ENCODE assay signal across 19 cellular contexts in genomic region chr13:23739597-23739996, GRCh38.
DNase-seq lines count a peak whose midpoint lies in the region; ATAC-seq and TF ChIP-seq lines count a peak whose summit lies in the region.
"Had no signal": no experiment of that assay in that cellular context is flagged by ENCODE, and none has a peak within 500 bp of the region (broad histone marks: within the 10 kb centered on the region; RNA-seq: fewer than 3 reads in every experiment).

No MANE protein-coding gene starts in this region.

- H3K36me3 Mint-ChIP-seq in natural killer cell treated with Interleukin-12 subunit alpha and Interleukin-12 subunit beta and Interleukin-15 and Interleukin-18, amount 100 ng/mL, for 72 hours: no peaks in the 10 kb centered on the region

- H3K27ac ChIP-seq in IMR-90 (ENCODE audit: insufficient read depth, low read length) (no peak overlapping the region), mesenchymal stem cell (ENCODE audit: low read length, poor library complexity, severe bottlenecking) (no peak overlapping the region)
- H3K27ac ChIP-seq: Peyer's patch had no signal

- H2AK5ac ChIP-seq in IMR-90 (ENCODE audit: low read depth, low read length) (no peak overlapping the region), mesenchymal stem cell (ENCODE audit: low read length, severe bottlenecking) (no peak overlapping the region)

- H3K36me3 ChIP-seq in IMR-90 (ENCODE audit: control insufficient read depth, insufficient read depth, low read length): 0 out of 2 replicates have a peak, but pooled peaks cover 6% of the 10 kb centered on the region
- no peaks in the 10 kb centered on the region for H3K36me3 ChIP-seq in endocrine pancreas (ENCODE audit: control insufficient read depth, insufficient read depth, low read length)
- no peaks in the 10 kb centered on the region for H3K36me3 ChIP-seq in mesenchymal stem cell (ENCODE audit: control insufficient read depth in 1 of 2, insufficient read depth in 2 of 2, low read depth in 1 of 2, low read length in 2 of 2)
- H3K36me3 ChIP-seq: Peyer's patch, thyroid gland had no signal

- 0 out of 2 replicates have a peak overlapping the region, but pooled peaks have one; percentile 9 for H3K18ac ChIP-seq in IMR-90 (ENCODE audit: low read depth, low read length)
- no peak overlapping the region for H3K18ac ChIP-seq in mesenchymal stem cell (ENCODE audit: low read depth in 1 of 2, low read length in 2 of 2)

- H3K79me1 ChIP-seq in IMR-90 (ENCODE audit: low read depth in 1 of 2, low read length in 2 of 2): no peaks in the 10 kb centered on the region
- H3K79me1 ChIP-seq in mesenchymal stem cell (replicated peaks; ENCODE audit: low read length, poor library complexity, severe bottlenecking): no peaks in the 10 kb centered on the region

- no peak overlapping the region for H4K5ac ChIP-seq in IMR-90 (ENCODE audit: low read depth, low read length)

- no peaks in the 10 kb centered on the region for H3K27me3 Mint-ChIP-seq in natural killer cell treated with Interleukin-12 subunit alpha and Interleukin-12 subunit beta and Interleukin-15 and Interleukin-18, amount 100 ng/mL, for 72 hours
- H3K27me3 Mint-ChIP-seq: activated naive CD8-positive, alpha-beta T cell treated with anti-CD3 and anti-CD28 coated beads for 36 hours; activated T-cell treated with anti-CD3 and anti-CD28 coated beads, Interleukin-2, amount 50 U/mL, for 24 hours had no signal

- H4K8ac ChIP-seq in IMR-90 (ENCODE audit: low read depth in 2 of 2, low read length in 2 of 2) (no peak overlapping the region; a peak in 1 of 4 replicates), mesenchymal stem cell (ENCODE audit: low read length) (no peak overlapping the region)

- peak overlapping the region; percentile 63 for H2BK120ac ChIP-seq in IMR-90 (ENCODE audit: low read depth, low read length)
- H2BK120ac ChIP-seq in mesenchymal stem cell (ENCODE audit: low read depth, low read length): no peak overlapping the region

- TF ChIP-seq POLR2A in IMR-90 (IDR thresholded peaks at IDR 0.05; ENCODE audit: low read depth, low read length): no peak

- H3K27me3 ChIP-seq in IMR-90 (ENCODE audit: control insufficient read depth, insufficient read depth, low read length): no peaks in the 10 kb centered on the region
- H3K27me3 ChIP-seq in endocrine pancreas (ENCODE audit: control insufficient read depth, insufficient read depth, low read length): no peaks in the 10 kb centered on the region
- no peaks in the 10 kb centered on the region for H3K27me3 ChIP-seq in mesenchymal stem cell (ENCODE audit: control insufficient read depth in 1 of 2, insufficient read depth in 1 of 2, low read length in 2 of 2)
- H3K27me3 ChIP-seq: Peyer's patch, thyroid gland had no signal

- no peak overlapping the region for H3K4me3 Mint-ChIP-seq in natural killer cell treated with Interleukin-12 subunit alpha and Interleukin-12 subunit beta and Interleukin-15 and Interleukin-18, amount 100 ng/mL, for 72 hours
- H3K4me3 Mint-ChIP-seq: activated naive CD8-positive, alpha-beta T cell treated with anti-CD3 and anti-CD28 coated beads for 36 hours; activated T-cell treated with anti-CD3 and anti-CD28 coated beads, Interleukin-2, amount 50 U/mL, for 24 hours; stimulated activated effector memory CD8-positive, alpha-beta T cell treated with anti-CD3 and anti-CD28 coated beads, Interleukin-12 subunit alpha, Interleukin-12 subunit beta, amount 100 ng/mL, for 72 hours had no signal

- no peak overlapping the region for H3K56ac ChIP-seq in IMR-90 (ENCODE audit: extremely low read depth, insufficient read depth, low read length)

- no peak overlapping the region; the same call in 1 of the 2 replicates for H3K14ac ChIP-seq in IMR-90 (replicated peaks; ENCODE audit: low read depth, low read length)
- no peak overlapping the region for H3K14ac ChIP-seq in mesenchymal stem cell (ENCODE audit: low read length in 2 of 2)

- DNase-seq in IMR-90 (no peak), NCI-H2107 treated with DMSO at 0.1 percent for 48 hours (lab: John Stamatoyannopoulos, UW; ENCODE audit: unreplicated experiment) (peak; percentile 38), mesenchymal stem cell (peak; percentile 50), HK-2 (ENCODE audit: unreplicated experiment) (no peak)
- DNase-seq in activated effector memory CD4-positive, alpha-beta T cell treated with Interleukin-2 at 50 U/mL for 16 hours: no peak
- no peak for DNase-seq in natural killer cell treated with Interleukin-12 subunit alpha and Interleukin-12 subunit beta and Interleukin-15 and Interleukin-18, amount 100 ng/mL, for 72 hours (ENCODE audit: low spot score)
- DNase-seq: activated naive CD8-positive, alpha-beta T cell treated with anti-CD3 and anti-CD28 coated beads for 36 hours; activated T-cell treated with anti-CD3 and anti-CD28 coated beads, Interleukin-2, amount 50 U/mL, for 24 hours; AML-193; Calu3; HCEC 1CT; left colon; MM.1S; NCI-H82; Peyer's patch; thyroid gland had no signal

- H3K9me3 ChIP-seq in IMR-90 (ENCODE audit: control insufficient read depth, insufficient read depth, low read length): no peaks in the 10 kb centered on the region
- no peaks in the 10 kb centered on the region for H3K9me3 ChIP-seq in endocrine pancreas (ENCODE audit: control insufficient read depth, low read length)
- no peaks in the 10 kb centered on the region for H3K9me3 ChIP-seq in mesenchymal stem cell (ENCODE audit: control insufficient read depth, low read length)
- H3K9me3 ChIP-seq: Peyer's patch, thyroid gland had no signal

- ATAC-seq in IMR-90 (ENCODE audit: low read depth): no peak; the same call in 1 of the 2 replicates
- ATAC-seq in natural killer cell treated with Interleukin-12 subunit alpha and Interleukin-12 subunit beta and Interleukin-15 and Interleukin-18, amount 100 ng/mL, for 72 hours: no peak
- ATAC-seq in GM18502 (IDR thresholded peaks at IDR 0.05; ENCODE audit: poor library complexity, unreplicated experiment): no peak
- ATAC-seq: left colon; stimulated activated effector memory CD8-positive, alpha-beta T cell treated with anti-CD3 and anti-CD28 coated beads, Interleukin-12 subunit alpha, Interleukin-12 subunit beta, amount 100 ng/mL, for 72 hours had no signal

- H3K4ac ChIP-seq in IMR-90 (ENCODE audit: low read depth, low read length) (no peak overlapping the region), mesenchymal stem cell (ENCODE audit: low read depth in 1 of 2, low read length in 2 of 2) (no peak overlapping the region)

- H2BK15ac ChIP-seq in IMR-90 (ENCODE audit: low read depth, low read length) (no peak overlapping the region), mesenchymal stem cell (ENCODE audit: low read depth, poor library complexity, severe bottlenecking) (no peak overlapping the region)

- peak overlapping the region; percentile 86 for H2BK20ac ChIP-seq in IMR-90 (ENCODE audit: low read depth, low read length)

- CTCF ChIA-PET in IMR-90 (lab: Yijun Ruan, JAX): no interaction called here

- in situ Hi-C loops in IMR-90 (cut with MboI; ENCODE audit: low sequenced_read_pairs): no loop called here

- H3K4me3 ChIP-seq in IMR-90 (ENCODE audit: insufficient read depth, low read depth, low read length): no peak overlapping the region
- H3K4me3 ChIP-seq in endocrine pancreas (ENCODE audit: control insufficient read depth, insufficient read depth, low read length): peak overlapping the region; percentile 16
- no peak overlapping the region for H3K4me3 ChIP-seq in mesenchymal stem cell (ENCODE audit: insufficient read depth in 1 of 2, low read depth in 1 of 2, low read length in 2 of 2)
- H3K4me3 ChIP-seq: Peyer's patch, thyroid gland had no signal

- no peak overlapping the region; the same call in 1 of the 2 replicates for H3K23ac ChIP-seq in IMR-90 (ENCODE audit: low read depth, low read length)
- H3K23ac ChIP-seq in mesenchymal stem cell (ENCODE audit: low read length in 2 of 2): no peak overlapping the region

- intact Hi-C loops in IMR-90 (cut with micrococcal nuclease): no loop called here

- H3K4me1 Mint-ChIP-seq in natural killer cell treated with Interleukin-12 subunit alpha and Interleukin-12 subunit beta and Interleukin-15 and Interleukin-18, amount 100 ng/mL, for 72 hours (ENCODE audit: low read depth in 2 of 2): peaks cover 0 to 6% of the 10 kb centered on the region in 2 donors

- H3K27ac Mint-ChIP-seq in natural killer cell treated with Interleukin-12 subunit alpha and Interleukin-12 subunit beta and Interleukin-15 and Interleukin-18, amount 100 ng/mL, for 72 hours: no peak overlapping the region
- H3K27ac Mint-ChIP-seq: activated naive CD8-positive, alpha-beta T cell treated with anti-CD3 and anti-CD28 coated beads for 36 hours; activated T-cell treated with anti-CD3 and anti-CD28 coated beads, Interleukin-2, amount 50 U/mL, for 24 hours; stimulated activated effector memory CD8-positive, alpha-beta T cell treated with anti-CD3 and anti-CD28 coated beads, Interleukin-12 subunit alpha, Interleukin-12 subunit beta, amount 100 ng/mL, for 72 hours had no signal

- H4K20me1 ChIP-seq in IMR-90 (ENCODE audit: insufficient read depth, low read length): no peaks in the 10 kb centered on the region

- POLR2A ChIA-PET in IMR-90 (lab: Charles Lee; ENCODE audit: unreplicated experiment): no interaction called here

- dilution Hi-C loops in IMR-90 (cut with HindIII; ENCODE audit: low sequenced_read_pairs, unreplicated experiment): no loop called here

- no peak overlapping the region for H4K91ac ChIP-seq in IMR-90 (ENCODE audit: insufficient read depth, low read depth, low read length)
- H4K91ac ChIP-seq in mesenchymal stem cell (ENCODE audit: low read length): no peak overlapping the region

- peaks cover 8% of the 10 kb centered on the region for H3K9me1 ChIP-seq in IMR-90 (ENCODE audit: insufficient read depth, low read length)

- no peaks in the 10 kb centered on the region for H3K4me1 ChIP-seq in IMR-90 (ENCODE audit: control insufficient read depth, insufficient read depth, low read length)
- peaks cover 10% of the 10 kb centered on the region for H3K4me1 ChIP-seq in endocrine pancreas (ENCODE audit: control insufficient read depth, insufficient read depth, low read length)
- H3K4me1 ChIP-seq in mesenchymal stem cell (ENCODE audit: control insufficient read depth, insufficient read depth, low read depth, low read length): no peaks in the 10 kb centered on the region
- H3K4me1 ChIP-seq: Peyer's patch had no signal

- H2AFZ ChIP-seq in IMR-90 (replicated peaks; ENCODE audit: low read length, poor library complexity): no peak overlapping the region
- H2AFZ ChIP-seq in mesenchymal stem cell (ENCODE audit: low read depth, low read length): no peak overlapping the region

- H3K9ac ChIP-seq in IMR-90 (ENCODE audit: low read depth, low read length) (no peak overlapping the region), endocrine pancreas (ENCODE audit: control insufficient read depth, insufficient read depth, low read length) (no peak overlapping the region), mesenchymal stem cell (ENCODE audit: low read length) (no peak overlapping the region)

- H3K4me2 ChIP-seq in IMR-90 (ENCODE audit: low read depth, low read length) (no peak overlapping the region), mesenchymal stem cell (ENCODE audit: low read length, poor library complexity, severe bottlenecking) (no peak overlapping the region)

- no TSS peak for BruUV-seq in IMR-90 (replicated peaks; lab: Mats Ljungman, UMichigan)

- TF ChIP-seq RAD21 in IMR-90 (IDR thresholded peaks at IDR 0.05; ENCODE audit: low read length): no peak

- no peaks in the 10 kb centered on the region for H3K9me3 Mint-ChIP-seq in natural killer cell treated with Interleukin-12 subunit alpha and Interleukin-12 subunit beta and Interleukin-15 and Interleukin-18, amount 100 ng/mL, for 72 hours
- H3K9me3 Mint-ChIP-seq: activated naive CD8-positive, alpha-beta T cell treated with anti-CD3 and anti-CD28 coated beads for 36 hours; activated T-cell treated with anti-CD3 and anti-CD28 coated beads, Interleukin-2, amount 50 U/mL, for 24 hours; stimulated activated effector memory CD8-positive, alpha-beta T cell treated with anti-CD3 and anti-CD28 coated beads, Interleukin-12 subunit alpha, Interleukin-12 subunit beta, amount 100 ng/mL, for 72 hours had no signal

- H2BK12ac ChIP-seq in mesenchymal stem cell (ENCODE audit: low read length in 2 of 2): peak overlapping the region in 1 of 2 experiments; percentile 18

- no peak overlapping the region for H2AK9ac ChIP-seq in IMR-90 (replicated peaks; ENCODE audit: low read depth, low read length, poor library complexity)

- TF ChIP-seq CTCF in IMR-90 (conservative IDR thresholded peaks at IDR 0.05; ENCODE audit: low read depth, low read length): no peak

- no peak overlapping the region for H2BK5ac ChIP-seq in IMR-90 (ENCODE audit: low read depth, low read length, poor library complexity, severe bottlenecking)
- H2BK5ac ChIP-seq in mesenchymal stem cell (ENCODE audit: low read depth, low read length, poor library complexity, severe bottlenecking): no peak overlapping the region

- WGBS in IMR-90 (ENCODE audit: extremely low coverage in 2 of 2, insufficient read length in 1 of 2), 2 experiments: no CpG with 5 or more reads among the region's 3 CpGs
- 38% methylated on average over 3 of the region's 3 CpGs for WGBS in mesenchymal stem cell

Comparison
In these comparisons a context has a peak if more than half of its experiments do, and no peak if none do; other contexts are left out.
1. DNase-seq: peak in NCI-H2107 treated with DMSO at 0.1 percent for 48 hours (single experiment) and mesenchymal stem cell (single experiment); none in IMR-90 (single experiment), activated effector memory CD4-positive, alpha-beta T cell treated with Interleukin-2 at 50 U/mL for 16 hours (single experiment), natural killer cell treated with Interleukin-12 subunit alpha and Interleukin-12 subunit beta and Interleukin-15 and Interleukin-18, amount 100 ng/mL, for 72 hours (single experiment) and HK-2 (single experiment).